Comparison of ENCODE assay signal across 1 cellular context in the genomic region with DNA sequence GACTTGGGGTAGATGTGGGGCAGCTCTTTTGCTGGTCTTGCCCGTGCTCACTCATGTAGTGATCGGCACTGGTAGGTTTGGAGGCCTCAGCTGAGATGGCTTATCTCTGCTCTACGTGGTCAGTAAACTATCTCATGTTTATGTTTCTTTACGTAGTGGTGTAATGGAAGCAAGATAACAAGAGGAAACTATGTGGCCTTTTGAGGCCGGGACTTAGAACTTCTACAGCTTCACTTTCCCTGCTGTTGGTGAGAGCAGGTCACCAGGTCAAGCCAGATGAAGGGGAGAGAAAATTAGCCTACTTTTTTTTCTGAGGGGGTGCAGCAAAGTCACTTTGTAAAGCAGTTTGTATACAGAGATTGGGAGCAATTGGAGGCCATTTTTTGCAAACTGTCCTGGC.
TF ChIP-seq lines count a peak whose summit lies in the region.

No MANE protein-coding gene starts in this region.

TF ChIP-seq in HepG2, 621 proteins besides CTCF, POLR2A, EP300 and RAD21 (continued from another document and continues in another):
- TF ChIP-seq, protein P1, sequence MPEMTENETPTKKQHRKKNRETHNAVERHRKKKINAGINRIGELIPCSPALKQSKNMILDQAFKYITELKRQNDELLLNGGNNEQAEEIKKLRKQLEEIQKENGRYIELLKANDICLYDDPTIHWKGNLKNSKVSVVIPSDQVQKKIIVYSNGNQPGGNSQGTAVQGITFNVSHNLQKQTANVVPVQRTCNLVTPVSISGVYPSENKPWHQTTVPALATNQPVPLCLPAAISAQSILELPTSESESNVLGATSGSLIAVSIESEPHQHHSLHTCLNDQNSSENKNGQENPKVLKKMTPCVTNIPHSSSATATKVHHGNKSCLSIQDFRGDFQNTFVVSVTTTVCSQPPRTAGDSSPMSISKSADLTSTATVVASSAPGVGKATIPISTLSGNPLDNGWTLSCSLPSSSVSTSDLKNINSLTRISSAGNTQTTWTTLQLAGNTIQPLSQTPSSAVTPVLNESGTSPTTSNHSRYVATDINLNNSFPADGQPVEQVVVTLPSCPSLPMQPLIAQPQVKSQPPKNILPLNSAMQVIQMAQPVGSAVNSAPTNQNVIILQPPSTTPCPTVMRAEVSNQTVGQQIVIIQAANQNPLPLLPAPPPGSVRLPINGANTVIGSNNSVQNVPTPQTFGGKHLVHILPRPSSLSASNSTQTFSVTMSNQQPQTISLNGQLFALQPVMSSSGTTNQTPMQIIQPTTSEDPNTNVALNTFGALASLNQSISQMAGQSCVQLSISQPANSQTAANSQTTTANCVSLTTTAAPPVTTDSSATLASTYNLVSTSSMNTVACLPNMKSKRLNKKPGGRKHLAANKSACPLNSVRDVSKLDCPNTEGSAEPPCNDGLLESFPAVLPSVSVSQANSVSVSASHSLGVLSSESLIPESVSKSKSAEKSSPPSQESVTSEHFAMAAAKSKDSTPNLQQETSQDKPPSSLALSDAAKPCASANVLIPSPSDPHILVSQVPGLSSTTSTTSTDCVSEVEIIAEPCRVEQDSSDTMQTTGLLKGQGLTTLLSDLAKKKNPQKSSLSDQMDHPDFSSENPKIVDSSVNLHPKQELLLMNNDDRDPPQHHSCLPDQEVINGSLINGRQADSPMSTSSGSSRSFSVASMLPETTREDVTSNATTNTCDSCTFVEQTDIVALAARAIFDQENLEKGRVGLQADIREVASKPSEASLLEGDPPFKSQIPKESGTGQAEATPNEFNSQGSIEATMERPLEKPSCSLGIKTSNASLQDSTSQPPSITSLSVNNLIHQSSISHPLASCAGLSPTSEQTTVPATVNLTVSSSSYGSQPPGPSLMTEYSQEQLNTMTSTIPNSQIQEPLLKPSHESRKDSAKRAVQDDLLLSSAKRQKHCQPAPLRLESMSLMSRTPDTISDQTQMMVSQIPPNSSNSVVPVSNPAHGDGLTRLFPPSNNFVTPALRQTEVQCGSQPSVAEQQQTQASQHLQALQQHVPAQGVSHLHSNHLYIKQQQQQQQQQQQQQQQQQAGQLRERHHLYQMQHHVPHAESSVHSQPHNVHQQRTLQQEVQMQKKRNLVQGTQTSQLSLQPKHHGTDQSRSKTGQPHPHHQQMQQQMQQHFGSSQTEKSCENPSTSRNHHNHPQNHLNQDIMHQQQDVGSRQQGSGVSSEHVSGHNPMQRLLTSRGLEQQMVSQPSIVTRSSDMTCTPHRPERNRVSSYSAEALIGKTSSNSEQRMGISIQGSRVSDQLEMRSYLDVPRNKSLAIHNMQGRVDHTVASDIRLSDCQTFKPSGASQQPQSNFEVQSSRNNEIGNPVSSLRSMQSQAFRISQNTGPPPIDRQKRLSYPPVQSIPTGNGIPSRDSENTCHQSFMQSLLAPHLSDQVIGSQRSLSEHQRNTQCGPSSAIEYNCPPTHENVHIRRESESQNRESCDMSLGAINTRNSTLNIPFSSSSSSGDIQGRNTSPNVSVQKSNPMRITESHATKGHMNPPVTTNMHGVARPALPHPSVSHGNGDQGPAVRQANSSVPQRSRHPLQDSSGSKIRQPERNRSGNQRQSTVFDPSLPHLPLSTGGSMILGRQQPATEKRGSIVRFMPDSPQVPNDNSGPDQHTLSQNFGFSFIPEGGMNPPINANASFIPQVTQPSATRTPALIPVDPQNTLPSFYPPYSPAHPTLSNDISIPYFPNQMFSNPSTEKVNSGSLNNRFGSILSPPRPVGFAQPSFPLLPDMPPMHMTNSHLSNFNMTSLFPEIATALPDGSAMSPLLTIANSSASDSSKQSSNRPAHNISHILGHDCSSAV (CRISPR knock-in tag; IDR thresholded peaks at IDR 0.05; ENCODE audit: borderline replicate concordance) = no peak
- TF ChIP-seq HNRNPK (IDR thresholded peaks at IDR 0.05; ENCODE audit: low read depth, low read length, poor library complexity, severe bottlenecking) (no peak), ZNF790 (CRISPR knock-in tag; IDR thresholded peaks at IDR 0.05; ENCODE audit: borderline replicate concordance) (no peak), CHD2 (IDR thresholded peaks at IDR 0.05; ENCODE audit: low read depth, low read length) (no peak), FOXK2 (IDR thresholded peaks at IDR 0.05) (peak; percentile 83), GFI1 (CRISPR knock-in tag; IDR thresholded peaks at IDR 0.05; ENCODE audit: borderline replicate concordance) (0 out of 2 replicates have a peak, but pooled peaks have one; percentile 45), ZNF274 (CRISPR knock-in tag; IDR thresholded peaks at IDR 0.05) (no peak), NFE2L2 (IDR thresholded peaks at IDR 0.05; ENCODE audit: low read length) (no peak), PAF1 (CRISPR knock-in tag; IDR thresholded peaks at IDR 0.05) (no peak), ZNF577 (CRISPR knock-in tag; IDR thresholded peaks at IDR 0.05; ENCODE audit: borderline replicate concordance, low read depth) (no peak), NCOA1 (CRISPR knock-in tag; IDR thresholded peaks at IDR 0.05) (no peak), ZIK1 (CRISPR knock-in tag; IDR thresholded peaks at IDR 0.05; ENCODE audit: borderline replicate concordance, low read depth) (no peak), HOXD1 (CRISPR knock-in tag; IDR thresholded peaks at IDR 0.05) (no peak), EZH2 (conservative IDR thresholded peaks at IDR 0.05; ENCODE audit: low read depth, low read length) (no peak), TCF12 (IDR thresholded peaks at IDR 0.05) (no peak), TCF12 (CRISPR knock-in tag; IDR thresholded peaks at IDR 0.05) (no peak), NFATC3 (CRISPR knock-in tag; IDR thresholded peaks at IDR 0.05) (no peak), ZNF251 (CRISPR knock-in tag; IDR thresholded peaks at IDR 0.05) (no peak), MIXL1 (CRISPR knock-in tag; IDR thresholded peaks at IDR 0.05) (peak; percentile 90), ZNF260 (CRISPR knock-in tag; IDR thresholded peaks at IDR 0.05; ENCODE audit: borderline replicate concordance, low read depth) (no peak), SRF (IDR thresholded peaks at IDR 0.05; ENCODE audit: low read depth, low read length) (no peak), MAZ (IDR thresholded peaks at IDR 0.05; ENCODE audit: borderline replicate concordance, low read depth, low read length) (no peak), MAZ (CRISPR knock-in tag; IDR thresholded peaks at IDR 0.05; ENCODE audit: low read depth) (peak; percentile 69; the same call in 1 of the 2 replicates), ZNF331 (CRISPR knock-in tag; IDR thresholded peaks at IDR 0.05) (peak; percentile 65), PTBP1 (IDR thresholded peaks at IDR 0.05; ENCODE audit: low read depth, low read length, poor library complexity, severe bottlenecking) (no peak), ZFY (CRISPR knock-in tag; IDR thresholded peaks at IDR 0.05) (peak; percentile 61), HNF4G (IDR thresholded peaks at IDR 0.05; ENCODE audit: borderline replicate concordance, low read depth, low read length) (no peak), HNF4G (CRISPR knock-in tag; IDR thresholded peaks at IDR 0.05; ENCODE audit: borderline replicate concordance, low read depth) (no peak), ZKSCAN1 (IDR thresholded peaks at IDR 0.05; ENCODE audit: low read length) (no peak)
- TF ChIP-seq, protein P2, sequence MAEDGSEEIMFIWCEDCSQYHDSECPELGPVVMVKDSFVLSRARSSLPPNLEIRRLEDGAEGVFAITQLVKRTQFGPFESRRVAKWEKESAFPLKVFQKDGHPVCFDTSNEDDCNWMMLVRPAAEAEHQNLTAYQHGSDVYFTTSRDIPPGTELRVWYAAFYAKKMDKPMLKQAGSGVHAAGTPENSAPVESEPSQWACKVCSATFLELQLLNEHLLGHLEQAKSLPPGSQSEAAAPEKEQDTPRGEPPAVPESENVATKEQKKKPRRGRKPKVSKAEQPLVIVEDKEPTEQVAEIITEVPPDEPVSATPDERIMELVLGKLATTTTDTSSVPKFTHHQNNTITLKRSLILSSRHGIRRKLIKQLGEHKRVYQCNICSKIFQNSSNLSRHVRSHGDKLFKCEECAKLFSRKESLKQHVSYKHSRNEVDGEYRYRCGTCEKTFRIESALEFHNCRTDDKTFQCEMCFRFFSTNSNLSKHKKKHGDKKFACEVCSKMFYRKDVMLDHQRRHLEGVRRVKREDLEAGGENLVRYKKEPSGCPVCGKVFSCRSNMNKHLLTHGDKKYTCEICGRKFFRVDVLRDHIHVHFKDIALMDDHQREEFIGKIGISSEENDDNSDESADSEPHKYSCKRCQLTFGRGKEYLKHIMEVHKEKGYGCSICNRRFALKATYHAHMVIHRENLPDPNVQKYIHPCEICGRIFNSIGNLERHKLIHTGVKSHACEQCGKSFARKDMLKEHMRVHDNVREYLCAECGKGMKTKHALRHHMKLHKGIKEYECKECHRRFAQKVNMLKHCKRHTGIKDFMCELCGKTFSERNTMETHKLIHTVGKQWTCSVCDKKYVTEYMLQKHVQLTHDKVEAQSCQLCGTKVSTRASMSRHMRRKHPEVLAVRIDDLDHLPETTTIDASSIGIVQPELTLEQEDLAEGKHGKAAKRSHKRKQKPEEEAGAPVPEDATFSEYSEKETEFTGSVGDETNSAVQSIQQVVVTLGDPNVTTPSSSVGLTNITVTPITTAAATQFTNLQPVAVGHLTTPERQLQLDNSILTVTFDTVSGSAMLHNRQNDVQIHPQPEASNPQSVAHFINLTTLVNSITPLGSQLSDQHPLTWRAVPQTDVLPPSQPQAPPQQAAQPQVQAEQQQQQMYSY (CRISPR knock-in tag; IDR thresholded peaks at IDR 0.05) = no peak
- TF ChIP-seq, protein P3, sequence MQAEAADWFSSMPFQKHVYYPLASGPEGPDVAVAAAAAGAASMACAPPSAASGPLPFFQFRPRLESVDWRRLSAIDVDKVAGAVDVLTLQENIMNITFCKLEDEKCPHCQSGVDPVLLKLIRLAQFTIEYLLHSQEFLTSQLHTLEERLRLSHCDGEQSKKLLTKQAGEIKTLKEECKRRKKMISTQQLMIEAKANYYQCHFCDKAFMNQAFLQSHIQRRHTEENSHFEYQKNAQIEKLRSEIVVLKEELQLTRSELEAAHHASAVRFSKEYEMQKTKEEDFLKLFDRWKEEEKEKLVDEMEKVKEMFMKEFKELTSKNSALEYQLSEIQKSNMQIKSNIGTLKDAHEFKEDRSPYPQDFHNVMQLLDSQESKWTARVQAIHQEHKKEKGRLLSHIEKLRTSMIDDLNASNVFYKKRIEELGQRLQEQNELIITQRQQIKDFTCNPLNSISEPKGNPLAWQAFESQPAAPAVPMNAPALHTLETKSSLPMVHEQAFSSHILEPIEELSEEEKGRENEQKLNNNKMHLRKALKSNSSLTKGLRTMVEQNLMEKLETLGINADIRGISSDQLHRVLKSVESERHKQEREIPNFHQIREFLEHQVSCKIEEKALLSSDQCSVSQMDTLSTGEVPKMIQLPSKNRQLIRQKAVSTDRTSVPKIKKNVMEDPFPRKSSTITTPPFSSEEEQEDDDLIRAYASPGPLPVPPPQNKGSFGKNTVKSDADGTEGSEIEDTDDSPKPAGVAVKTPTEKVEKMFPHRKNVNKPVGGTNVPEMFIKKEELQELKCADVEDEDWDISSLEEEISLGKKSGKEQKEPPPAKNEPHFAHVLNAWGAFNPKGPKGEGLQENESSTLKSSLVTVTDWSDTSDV (CRISPR knock-in tag; IDR thresholded peaks at IDR 0.05) = no peak
- TF ChIP-seq, protein P4, sequence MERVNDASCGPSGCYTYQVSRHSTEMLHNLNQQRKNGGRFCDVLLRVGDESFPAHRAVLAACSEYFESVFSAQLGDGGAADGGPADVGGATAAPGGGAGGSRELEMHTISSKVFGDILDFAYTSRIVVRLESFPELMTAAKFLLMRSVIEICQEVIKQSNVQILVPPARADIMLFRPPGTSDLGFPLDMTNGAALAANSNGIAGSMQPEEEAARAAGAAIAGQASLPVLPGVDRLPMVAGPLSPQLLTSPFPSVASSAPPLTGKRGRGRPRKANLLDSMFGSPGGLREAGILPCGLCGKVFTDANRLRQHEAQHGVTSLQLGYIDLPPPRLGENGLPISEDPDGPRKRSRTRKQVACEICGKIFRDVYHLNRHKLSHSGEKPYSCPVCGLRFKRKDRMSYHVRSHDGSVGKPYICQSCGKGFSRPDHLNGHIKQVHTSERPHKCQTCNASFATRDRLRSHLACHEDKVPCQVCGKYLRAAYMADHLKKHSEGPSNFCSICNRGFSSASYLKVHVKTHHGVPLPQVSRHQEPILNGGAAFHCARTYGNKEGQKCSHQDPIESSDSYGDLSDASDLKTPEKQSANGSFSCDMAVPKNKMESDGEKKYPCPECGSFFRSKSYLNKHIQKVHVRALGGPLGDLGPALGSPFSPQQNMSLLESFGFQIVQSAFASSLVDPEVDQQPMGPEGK (CRISPR knock-in tag; IDR thresholded peaks at IDR 0.05) = peak; percentile 59
- TF ChIP-seq, protein P5, sequence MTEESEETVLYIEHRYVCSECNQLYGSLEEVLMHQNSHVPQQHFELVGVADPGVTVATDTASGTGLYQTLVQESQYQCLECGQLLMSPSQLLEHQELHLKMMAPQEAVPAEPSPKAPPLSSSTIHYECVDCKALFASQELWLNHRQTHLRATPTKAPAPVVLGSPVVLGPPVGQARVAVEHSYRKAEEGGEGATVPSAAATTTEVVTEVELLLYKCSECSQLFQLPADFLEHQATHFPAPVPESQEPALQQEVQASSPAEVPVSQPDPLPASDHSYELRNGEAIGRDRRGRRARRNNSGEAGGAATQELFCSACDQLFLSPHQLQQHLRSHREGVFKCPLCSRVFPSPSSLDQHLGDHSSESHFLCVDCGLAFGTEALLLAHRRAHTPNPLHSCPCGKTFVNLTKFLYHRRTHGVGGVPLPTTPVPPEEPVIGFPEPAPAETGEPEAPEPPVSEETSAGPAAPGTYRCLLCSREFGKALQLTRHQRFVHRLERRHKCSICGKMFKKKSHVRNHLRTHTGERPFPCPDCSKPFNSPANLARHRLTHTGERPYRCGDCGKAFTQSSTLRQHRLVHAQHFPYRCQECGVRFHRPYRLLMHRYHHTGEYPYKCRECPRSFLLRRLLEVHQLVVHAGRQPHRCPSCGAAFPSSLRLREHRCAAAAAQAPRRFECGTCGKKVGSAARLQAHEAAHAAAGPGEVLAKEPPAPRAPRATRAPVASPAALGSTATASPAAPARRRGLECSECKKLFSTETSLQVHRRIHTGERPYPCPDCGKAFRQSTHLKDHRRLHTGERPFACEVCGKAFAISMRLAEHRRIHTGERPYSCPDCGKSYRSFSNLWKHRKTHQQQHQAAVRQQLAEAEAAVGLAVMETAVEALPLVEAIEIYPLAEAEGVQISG (CRISPR knock-in tag; IDR thresholded peaks at IDR 0.05) = peak; percentile 52
- TF ChIP-seq, protein P6, sequence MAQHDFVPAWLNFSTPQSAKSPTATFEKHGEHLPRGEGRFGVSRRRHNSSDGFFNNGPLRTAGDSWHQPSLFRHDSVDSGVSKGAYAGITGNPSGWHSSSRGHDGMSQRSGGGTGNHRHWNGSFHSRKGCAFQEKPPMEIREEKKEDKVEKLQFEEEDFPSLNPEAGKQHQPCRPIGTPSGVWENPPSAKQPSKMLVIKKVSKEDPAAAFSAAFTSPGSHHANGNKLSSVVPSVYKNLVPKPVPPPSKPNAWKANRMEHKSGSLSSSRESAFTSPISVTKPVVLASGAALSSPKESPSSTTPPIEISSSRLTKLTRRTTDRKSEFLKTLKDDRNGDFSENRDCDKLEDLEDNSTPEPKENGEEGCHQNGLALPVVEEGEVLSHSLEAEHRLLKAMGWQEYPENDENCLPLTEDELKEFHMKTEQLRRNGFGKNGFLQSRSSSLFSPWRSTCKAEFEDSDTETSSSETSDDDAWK (CRISPR knock-in tag; IDR thresholded peaks at IDR 0.05) = no peak
